In genomic region chr17:59844884-59845594, GRCh38 we compare ENCODE assay signal across 1 cellular context.
A peak's percentile ranks its signal among the peaks of the same experiment; 100 is the strongest.
TF ChIP-seq lines count a peak whose summit lies in the region.

No MANE protein-coding gene starts in this region.

TF ChIP-seq in K562, 482 proteins besides CTCF, POLR2A, EP300 and RAD21 (continued from another document and continues in another):
- TF ChIP-seq ZNF592 (IDR thresholded peaks at IDR 0.05) = no peak
- TF ChIP-seq ZNF184 (CRISPR knock-in tag; IDR thresholded peaks at IDR 0.05) = no peak
- TF ChIP-seq TCF7 (IDR thresholded peaks at IDR 0.05; ENCODE audit: borderline replicate concordance) = no peak
- TF ChIP-seq NR2C1 (IDR thresholded peaks at IDR 0.05) = no peak
- TF ChIP-seq NR2C1 (tag; IDR thresholded peaks at IDR 0.05) = no peak
- TF ChIP-seq ZNF57 (CRISPR knock-in tag; IDR thresholded peaks at IDR 0.05) = no peak
- TF ChIP-seq ATF7 (IDR thresholded peaks at IDR 0.05) = no peak
- TF ChIP-seq CLOCK (CRISPR knock-in tag; IDR thresholded peaks at IDR 0.05; ENCODE audit: borderline replicate concordance) = no peak
- TF ChIP-seq SRF (CRISPR knock-in tag; IDR thresholded peaks at IDR 0.05) = 0 out of 4 replicates have a peak, but pooled peaks of 1 of the 2 experiments have one; percentile 7
- no peak for TF ChIP-seq ZNF165 (CRISPR knock-in tag; IDR thresholded peaks at IDR 0.05; ENCODE audit: borderline replicate concordance)
- TF ChIP-seq MBD1 (CRISPR knock-in tag; IDR thresholded peaks at IDR 0.05) = no peak
- no peak for TF ChIP-seq ZBTB1 (CRISPR knock-in tag; IDR thresholded peaks at IDR 0.05; ENCODE audit: borderline replicate concordance, low read depth)
- TF ChIP-seq ZNF280A (IDR thresholded peaks at IDR 0.05; ENCODE audit: low read depth, partially characterized antibody) = no peak
- TF ChIP-seq ZNF717 (CRISPR knock-in tag; IDR thresholded peaks at IDR 0.05) = 0 out of 2 replicates have a peak, but pooled peaks have one; percentile 21
- peak; percentile 85; the same call in 1 of the 2 replicates for TF ChIP-seq POLR2AphosphoS2 (IDR thresholded peaks at IDR 0.05; ENCODE audit: low read length)
- peak; percentile 36; the same call in 1 of the 2 replicates for TF ChIP-seq ADNP (tag; IDR thresholded peaks at IDR 0.05)
- TF ChIP-seq ZNF133 (CRISPR knock-in tag; IDR thresholded peaks at IDR 0.05) = no peak
- TF ChIP-seq RAD51 (IDR thresholded peaks at IDR 0.05; ENCODE audit: borderline replicate concordance, low read depth) = no peak
- TF ChIP-seq NCOA6 (IDR thresholded peaks at IDR 0.05) = no peak
- no peak for TF ChIP-seq MEF2A (IDR thresholded peaks at IDR 0.05; ENCODE audit: control insufficient read depth, low read depth, low read length)
- no peak for TF ChIP-seq ZNF316 (IDR thresholded peaks at IDR 0.05)
- TF ChIP-seq ZBTB7A (IDR thresholded peaks at IDR 0.05; ENCODE audit: borderline replicate concordance, control insufficient read depth, low read depth, low read length) = no peak
- TF ChIP-seq ZFP1 (CRISPR knock-in tag; IDR thresholded peaks at IDR 0.05) = no peak
- no peak for TF ChIP-seq PRDM10 (IDR thresholded peaks at IDR 0.05; ENCODE audit: partially characterized antibody)
- peak; percentile 11 to 17; a peak in 2 of 4 replicates for TF ChIP-seq TBL1XR1 (IDR thresholded peaks at IDR 0.05; ENCODE audit: low read length in 2 of 2)
- TF ChIP-seq CBFB (CRISPR knock-in tag; IDR thresholded peaks at IDR 0.05) = no peak
- TF ChIP-seq MCM7 (IDR thresholded peaks at IDR 0.05) = no peak
- no peak for TF ChIP-seq ZBTB40 (IDR thresholded peaks at IDR 0.05)
- TF ChIP-seq ZBTB40 (CRISPR knock-in tag; IDR thresholded peaks at IDR 0.05) = no peak
- TF ChIP-seq PHTF2 (CRISPR knock-in tag; IDR thresholded peaks at IDR 0.05) = no peak
- no peak for TF ChIP-seq HINFP (tag; conservative IDR thresholded peaks at IDR 0.05; ENCODE audit: low read depth)
- TF ChIP-seq SNAPC5 (CRISPR knock-in tag; IDR thresholded peaks at IDR 0.05) = no peak
- TF ChIP-seq GTF2E2 (tag; IDR thresholded peaks at IDR 0.05) = peak; percentile 24
- no peak for TF ChIP-seq NR3C1 (CRISPR knock-in tag; IDR thresholded peaks at IDR 0.05)
